14 cellular contexts compared by ENCODE assay signal in genomic region chr17:70332811-70333210, GRCh38.
"Had no signal": no experiment of that assay in that cellular context is flagged by ENCODE, and none has a peak within 500 bp of the region (broad histone marks: within the 10 kb centered on the region; RNA-seq: fewer than 3 reads in every experiment).

No MANE protein-coding gene starts in this region.

- ATAC-seq: activated T-helper 17 cell treated with anti-CD3 and anti-CD28 coated beads, Interleukin-2, amount 50 U/mL, for 72 hours; effector memory CD8-positive, alpha-beta T cell; right cardiac atrium; stimulated activated naive CD8-positive, alpha-beta T cell treated with anti-CD3 and anti-CD28 coated beads, Interleukin-15, Interleukin-2, amounts not matched to agents 100 U/mL and 50 U/mL, for 24 hours had no signal

- H3K4me1 ChIP-seq: prostate gland had no signal

- H3K4me3 ChIP-seq: prostate gland, skin epidermis, transverse colon had no signal

- H3K27ac ChIP-seq: prostate gland, skin epidermis had no signal

- H3K27me3 ChIP-seq: transverse colon had no signal

- H3K36me3 ChIP-seq: prostate gland, transverse colon had no signal

- H3K9me3 ChIP-seq: prostate gland, transverse colon had no signal

- DNase-seq: activated naive CD4-positive, alpha-beta T cell treated with Interleukin-2 at 50 U/mL for 16 hours; activated T-cell treated with anti-CD3 and anti-CD28 coated beads for 4 hours; dermis blood vessel endothelial cell; effector memory CD8-positive, alpha-beta T cell; head of caudate nucleus; nephron progenitor cell; occipital lobe; right cardiac atrium; stimulated activated CD4-positive, alpha-beta T cell treated with anti-CD3 and anti-CD28 coated beads, Interleukin-4, amount 100 ng/mL, for 24 hours; stimulated activated naive CD8-positive, alpha-beta T cell treated with anti-CD3 and anti-CD28 coated beads, Interleukin-15, Interleukin-2, amounts not matched to agents 100 U/mL and 50 U/mL, for 24 hours had no signal
